In the genomic region with DNA sequence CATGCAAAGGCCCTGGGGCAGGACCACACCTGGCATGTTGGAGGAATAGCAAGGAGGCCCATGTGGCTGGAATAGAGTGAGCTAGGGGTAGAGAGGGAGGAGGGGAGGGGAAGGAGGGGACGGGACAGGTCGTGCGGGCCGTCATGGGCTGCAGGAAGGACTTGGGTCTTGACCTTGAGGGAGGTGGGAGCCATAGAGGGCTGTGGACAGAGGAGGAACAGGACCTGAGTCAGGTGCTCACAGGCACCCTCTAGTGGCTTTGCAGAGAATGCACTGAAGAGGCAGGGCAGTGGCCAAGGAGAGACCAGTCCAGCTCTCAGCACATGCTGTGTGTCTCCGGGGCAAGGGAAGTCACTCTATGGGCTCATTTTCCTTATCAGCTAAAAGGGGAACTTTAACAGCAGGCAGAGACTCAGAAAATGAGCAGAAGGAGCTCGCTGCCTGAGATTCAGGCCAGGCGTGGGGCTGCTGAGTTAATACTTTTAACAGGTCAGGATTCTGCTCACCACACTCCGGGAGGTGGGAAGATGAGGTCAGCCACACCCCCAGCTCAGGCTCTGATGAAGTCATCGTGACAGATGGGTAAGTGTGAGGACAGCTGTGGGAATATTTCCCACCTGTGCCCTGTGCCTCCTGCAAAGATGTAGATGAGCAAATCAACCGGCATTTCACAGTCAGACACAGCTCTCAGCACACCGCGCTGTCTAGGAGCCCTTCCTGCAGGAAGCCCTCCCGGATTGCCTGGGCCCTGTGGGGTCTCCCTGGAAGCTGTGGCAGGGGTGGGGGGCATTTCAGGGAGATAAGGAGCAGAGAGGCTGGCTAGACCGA, we compare ENCODE assay signal across 1 cellular context.
TF ChIP-seq lines count a peak whose summit lies in the region.

No MANE protein-coding gene starts in this region.

TF ChIP-seq in HEK293, 187 proteins besides CTCF, POLR2A, EP300 and RAD21 (continued from another document):
- TF ChIP-seq, protein P1, sequence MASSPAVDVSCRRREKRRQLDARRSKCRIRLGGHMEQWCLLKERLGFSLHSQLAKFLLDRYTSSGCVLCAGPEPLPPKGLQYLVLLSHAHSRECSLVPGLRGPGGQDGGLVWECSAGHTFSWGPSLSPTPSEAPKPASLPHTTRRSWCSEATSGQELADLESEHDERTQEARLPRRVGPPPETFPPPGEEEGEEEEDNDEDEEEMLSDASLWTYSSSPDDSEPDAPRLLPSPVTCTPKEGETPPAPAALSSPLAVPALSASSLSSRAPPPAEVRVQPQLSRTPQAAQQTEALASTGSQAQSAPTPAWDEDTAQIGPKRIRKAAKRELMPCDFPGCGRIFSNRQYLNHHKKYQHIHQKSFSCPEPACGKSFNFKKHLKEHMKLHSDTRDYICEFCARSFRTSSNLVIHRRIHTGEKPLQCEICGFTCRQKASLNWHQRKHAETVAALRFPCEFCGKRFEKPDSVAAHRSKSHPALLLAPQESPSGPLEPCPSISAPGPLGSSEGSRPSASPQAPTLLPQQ (tag by site-specific recombination; IDR thresholded peaks at IDR 0.05): peak; percentile 40; the same call in 1 of the 2 replicates
- TF ChIP-seq ZXDB (tag by site-specific recombination; IDR thresholded peaks at IDR 0.05): no peak
- TF ChIP-seq BCL11A (tag by site-specific recombination; IDR thresholded peaks at IDR 0.05; ENCODE audit: low read depth): peak; percentile 75
- peak; percentile 22; the same call in 1 of the 2 replicates for TF ChIP-seq EGR2 (tag by site-specific recombination; IDR thresholded peaks at IDR 0.05; ENCODE audit: low read depth)
- no peak for TF ChIP-seq ZNF707 (tag by site-specific recombination; IDR thresholded peaks at IDR 0.05)
- no peak for TF ChIP-seq ZNF223 (tag by site-specific recombination; IDR thresholded peaks at IDR 0.05)
- TF ChIP-seq ZNF335 (tag by site-specific recombination; conservative IDR thresholded peaks at IDR 0.05): peak; percentile 71
- TF ChIP-seq ZBTB48 (tag by site-specific recombination; IDR thresholded peaks at IDR 0.05): 0 out of 2 replicates have a peak, but pooled peaks have one; percentile 16
- no peak for TF ChIP-seq ZNF530 (tag by site-specific recombination; IDR thresholded peaks at IDR 0.05; ENCODE audit: low read depth)
- TF ChIP-seq ZNF174 (tag by site-specific recombination; IDR thresholded peaks at IDR 0.05): no peak
- TF ChIP-seq, protein P2, sequence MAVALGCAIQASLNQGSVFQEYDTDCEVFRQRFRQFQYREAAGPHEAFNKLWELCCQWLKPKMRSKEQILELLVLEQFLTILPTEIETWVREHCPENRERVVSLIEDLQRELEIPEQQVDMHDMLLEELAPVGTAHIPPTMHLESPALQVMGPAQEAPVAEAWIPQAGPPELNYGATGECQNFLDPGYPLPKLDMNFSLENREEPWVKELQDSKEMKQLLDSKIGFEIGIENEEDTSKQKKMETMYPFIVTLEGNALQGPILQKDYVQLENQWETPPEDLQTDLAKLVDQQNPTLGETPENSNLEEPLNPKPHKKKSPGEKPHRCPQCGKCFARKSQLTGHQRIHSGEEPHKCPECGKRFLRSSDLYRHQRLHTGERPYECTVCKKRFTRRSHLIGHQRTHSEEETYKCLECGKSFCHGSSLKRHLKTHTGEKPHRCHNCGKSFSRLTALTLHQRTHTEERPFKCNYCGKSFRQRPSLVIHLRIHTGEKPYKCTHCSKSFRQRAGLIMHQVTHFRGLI (tag by site-specific recombination; IDR thresholded peaks at IDR 0.05): no peak
- no peak for TF ChIP-seq REPIN1 (tag by site-specific recombination; IDR thresholded peaks at IDR 0.05; ENCODE audit: low read depth)
- TF ChIP-seq ZNF292 (tag by site-specific recombination; IDR thresholded peaks at IDR 0.05; ENCODE audit: borderline replicate concordance, low read depth): no peak
- no peak for TF ChIP-seq ZNF830 (tag by site-specific recombination; IDR thresholded peaks at IDR 0.05; ENCODE audit: low read depth)
- TF ChIP-seq ZNF423 (tag by site-specific recombination; IDR thresholded peaks at IDR 0.05): no peak
- TF ChIP-seq, protein P3, sequence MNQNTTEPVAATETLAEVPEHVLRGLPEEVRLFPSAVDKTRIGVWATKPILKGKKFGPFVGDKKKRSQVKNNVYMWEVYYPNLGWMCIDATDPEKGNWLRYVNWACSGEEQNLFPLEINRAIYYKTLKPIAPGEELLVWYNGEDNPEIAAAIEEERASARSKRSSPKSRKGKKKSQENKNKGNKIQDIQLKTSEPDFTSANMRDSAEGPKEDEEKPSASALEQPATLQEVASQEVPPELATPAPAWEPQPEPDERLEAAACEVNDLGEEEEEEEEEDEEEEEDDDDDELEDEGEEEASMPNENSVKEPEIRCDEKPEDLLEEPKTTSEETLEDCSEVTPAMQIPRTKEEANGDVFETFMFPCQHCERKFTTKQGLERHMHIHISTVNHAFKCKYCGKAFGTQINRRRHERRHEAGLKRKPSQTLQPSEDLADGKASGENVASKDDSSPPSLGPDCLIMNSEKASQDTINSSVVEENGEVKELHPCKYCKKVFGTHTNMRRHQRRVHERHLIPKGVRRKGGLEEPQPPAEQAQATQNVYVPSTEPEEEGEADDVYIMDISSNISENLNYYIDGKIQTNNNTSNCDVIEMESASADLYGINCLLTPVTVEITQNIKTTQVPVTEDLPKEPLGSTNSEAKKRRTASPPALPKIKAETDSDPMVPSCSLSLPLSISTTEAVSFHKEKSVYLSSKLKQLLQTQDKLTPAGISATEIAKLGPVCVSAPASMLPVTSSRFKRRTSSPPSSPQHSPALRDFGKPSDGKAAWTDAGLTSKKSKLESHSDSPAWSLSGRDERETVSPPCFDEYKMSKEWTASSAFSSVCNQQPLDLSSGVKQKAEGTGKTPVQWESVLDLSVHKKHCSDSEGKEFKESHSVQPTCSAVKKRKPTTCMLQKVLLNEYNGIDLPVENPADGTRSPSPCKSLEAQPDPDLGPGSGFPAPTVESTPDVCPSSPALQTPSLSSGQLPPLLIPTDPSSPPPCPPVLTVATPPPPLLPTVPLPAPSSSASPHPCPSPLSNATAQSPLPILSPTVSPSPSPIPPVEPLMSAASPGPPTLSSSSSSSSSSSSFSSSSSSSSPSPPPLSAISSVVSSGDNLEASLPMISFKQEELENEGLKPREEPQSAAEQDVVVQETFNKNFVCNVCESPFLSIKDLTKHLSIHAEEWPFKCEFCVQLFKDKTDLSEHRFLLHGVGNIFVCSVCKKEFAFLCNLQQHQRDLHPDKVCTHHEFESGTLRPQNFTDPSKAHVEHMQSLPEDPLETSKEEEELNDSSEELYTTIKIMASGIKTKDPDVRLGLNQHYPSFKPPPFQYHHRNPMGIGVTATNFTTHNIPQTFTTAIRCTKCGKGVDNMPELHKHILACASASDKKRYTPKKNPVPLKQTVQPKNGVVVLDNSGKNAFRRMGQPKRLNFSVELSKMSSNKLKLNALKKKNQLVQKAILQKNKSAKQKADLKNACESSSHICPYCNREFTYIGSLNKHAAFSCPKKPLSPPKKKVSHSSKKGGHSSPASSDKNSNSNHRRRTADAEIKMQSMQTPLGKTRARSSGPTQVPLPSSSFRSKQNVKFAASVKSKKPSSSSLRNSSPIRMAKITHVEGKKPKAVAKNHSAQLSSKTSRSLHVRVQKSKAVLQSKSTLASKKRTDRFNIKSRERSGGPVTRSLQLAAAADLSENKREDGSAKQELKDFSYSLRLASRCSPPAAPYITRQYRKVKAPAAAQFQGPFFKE (tag by site-specific recombination; IDR thresholded peaks at IDR 0.05; ENCODE audit: borderline replicate concordance): 0 out of 2 replicates have a peak, but pooled peaks have one; percentile 37
- no peak for TF ChIP-seq ZNF747 (tag by site-specific recombination; IDR thresholded peaks at IDR 0.05)
- no peak for TF ChIP-seq ZBTB8A (tag by site-specific recombination; IDR thresholded peaks at IDR 0.05)
- 0 out of 2 replicates have a peak, but pooled peaks have one; percentile 73 for TF ChIP-seq GLI4 (tag by site-specific recombination; IDR thresholded peaks at IDR 0.05)
- TF ChIP-seq MYNN (tag by site-specific recombination; IDR thresholded peaks at IDR 0.05; ENCODE audit: borderline replicate concordance): no peak
- TF ChIP-seq ZFP3 (tag by site-specific recombination; IDR thresholded peaks at IDR 0.05; ENCODE audit: low read depth): peak; percentile 17; the same call in 1 of the 2 replicates
- peak; percentile 73 for TF ChIP-seq ZBTB17 (tag by site-specific recombination; IDR thresholded peaks at IDR 0.05)
- TF ChIP-seq ZIC2 (tag by site-specific recombination; IDR thresholded peaks at IDR 0.05): peak; percentile 89
- no peak for TF ChIP-seq ZNF114 (tag by site-specific recombination; IDR thresholded peaks at IDR 0.05)
- TF ChIP-seq ZEB2 (tag by site-specific recombination; IDR thresholded peaks at IDR 0.05): peak; percentile 79
- peak; percentile 53; the same call in 1 of the 2 replicates for TF ChIP-seq ZNF121 (tag by site-specific recombination; IDR thresholded peaks at IDR 0.05)
- TF ChIP-seq KLF7 (tag by site-specific recombination; IDR thresholded peaks at IDR 0.05; ENCODE audit: borderline replicate concordance): no peak
- TF ChIP-seq, protein P4, sequence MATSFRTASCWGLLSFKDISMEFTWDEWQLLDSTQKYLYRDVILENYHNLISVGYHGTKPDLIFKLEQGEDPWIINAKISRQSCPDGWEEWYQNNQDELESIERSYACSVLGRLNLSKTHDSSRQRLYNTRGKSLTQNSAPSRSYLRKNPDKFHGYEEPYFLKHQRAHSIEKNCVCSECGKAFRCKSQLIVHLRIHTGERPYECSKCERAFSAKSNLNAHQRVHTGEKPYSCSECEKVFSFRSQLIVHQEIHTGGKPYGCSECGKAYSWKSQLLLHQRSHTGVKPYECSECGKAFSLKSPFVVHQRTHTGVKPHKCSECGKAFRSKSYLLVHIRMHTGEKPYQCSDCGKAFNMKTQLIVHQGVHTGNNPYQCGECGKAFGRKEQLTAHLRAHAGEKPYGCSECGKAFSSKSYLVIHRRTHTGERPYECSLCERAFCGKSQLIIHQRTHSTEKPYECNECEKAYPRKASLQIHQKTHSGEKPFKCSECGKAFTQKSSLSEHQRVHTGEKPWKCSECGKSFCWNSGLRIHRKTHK (tag by site-specific recombination; IDR thresholded peaks at IDR 0.05): no peak
- TF ChIP-seq ZNF777 (tag by site-specific recombination; IDR thresholded peaks at IDR 0.05; ENCODE audit: borderline replicate concordance): no peak
- peak; percentile 67 for TF ChIP-seq ZNF660 (tag by site-specific recombination; IDR thresholded peaks at IDR 0.05)
- peak; percentile 93 for TF ChIP-seq ZNF629 (tag by site-specific recombination; IDR thresholded peaks at IDR 0.05)
- peak; percentile 78; the same call in 1 of the 2 replicates for TF ChIP-seq SP7 (tag by site-specific recombination; IDR thresholded peaks at IDR 0.05)
- TF ChIP-seq, protein P5, sequence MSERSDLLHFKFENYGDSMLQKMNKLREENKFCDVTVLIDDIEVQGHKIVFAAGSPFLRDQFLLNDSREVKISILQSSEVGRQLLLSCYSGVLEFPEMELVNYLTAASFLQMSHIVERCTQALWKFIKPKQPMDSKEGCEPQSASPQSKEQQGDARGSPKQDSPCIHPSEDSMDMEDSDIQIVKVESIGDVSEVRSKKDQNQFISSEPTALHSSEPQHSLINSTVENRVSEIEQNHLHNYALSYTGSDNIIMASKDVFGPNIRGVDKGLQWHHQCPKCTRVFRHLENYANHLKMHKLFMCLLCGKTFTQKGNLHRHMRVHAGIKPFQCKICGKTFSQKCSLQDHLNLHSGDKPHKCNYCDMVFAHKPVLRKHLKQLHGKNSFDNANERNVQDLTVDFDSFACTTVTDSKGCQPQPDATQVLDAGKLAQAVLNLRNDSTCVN (tag by site-specific recombination; optimal IDR thresholded peaks at IDR 0.05): peak; percentile 6
- TF ChIP-seq, protein P6, sequence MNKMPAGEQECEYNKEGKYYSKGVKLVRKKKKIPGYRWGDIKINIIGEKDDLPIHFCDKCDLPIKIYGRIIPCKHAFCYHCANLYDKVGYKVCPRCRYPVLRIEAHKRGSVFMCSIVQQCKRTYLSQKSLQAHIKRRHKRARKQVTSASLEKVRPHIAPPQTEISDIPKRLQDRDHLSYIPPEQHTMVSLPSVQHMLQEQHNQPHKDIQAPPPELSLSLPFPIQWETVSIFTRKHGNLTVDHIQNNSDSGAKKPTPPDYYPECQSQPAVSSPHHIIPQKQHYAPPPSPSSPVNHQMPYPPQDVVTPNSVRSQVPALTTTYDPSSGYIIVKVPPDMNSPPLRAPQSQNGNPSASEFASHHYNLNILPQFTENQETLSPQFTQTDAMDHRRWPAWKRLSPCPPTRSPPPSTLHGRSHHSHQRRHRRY (tag by site-specific recombination; IDR thresholded peaks at IDR 0.05): no peak
- no peak for TF ChIP-seq HOXC10 (CRISPR knock-in tag; IDR thresholded peaks at IDR 0.05)
- TF ChIP-seq MEIS1 (CRISPR knock-in tag; IDR thresholded peaks at IDR 0.05; ENCODE audit: borderline replicate concordance): 0 out of 2 replicates have a peak, but pooled peaks have one; percentile 14
- peak; percentile 68; the same call in 1 of the 2 replicates for TF ChIP-seq ZNF600 (tag by site-specific recombination; IDR thresholded peaks at IDR 0.05)
- TF ChIP-seq IKZF3 (tag by site-specific recombination; IDR thresholded peaks at IDR 0.05): peak; percentile 21; the same call in 1 of the 2 replicates
- TF ChIP-seq ZNF658 (tag by site-specific recombination; IDR thresholded peaks at IDR 0.05): no peak
- TF ChIP-seq ZNF324 (tag by site-specific recombination; IDR thresholded peaks at IDR 0.05): peak; percentile 12; the same call in 1 of the 2 replicates
- TF ChIP-seq ZNF426 (tag by site-specific recombination; IDR thresholded peaks at IDR 0.05): no peak
- no peak for TF ChIP-seq ZNF214 (tag by site-specific recombination; IDR thresholded peaks at IDR 0.05; ENCODE audit: borderline replicate concordance)
